In the genomic region with DNA sequence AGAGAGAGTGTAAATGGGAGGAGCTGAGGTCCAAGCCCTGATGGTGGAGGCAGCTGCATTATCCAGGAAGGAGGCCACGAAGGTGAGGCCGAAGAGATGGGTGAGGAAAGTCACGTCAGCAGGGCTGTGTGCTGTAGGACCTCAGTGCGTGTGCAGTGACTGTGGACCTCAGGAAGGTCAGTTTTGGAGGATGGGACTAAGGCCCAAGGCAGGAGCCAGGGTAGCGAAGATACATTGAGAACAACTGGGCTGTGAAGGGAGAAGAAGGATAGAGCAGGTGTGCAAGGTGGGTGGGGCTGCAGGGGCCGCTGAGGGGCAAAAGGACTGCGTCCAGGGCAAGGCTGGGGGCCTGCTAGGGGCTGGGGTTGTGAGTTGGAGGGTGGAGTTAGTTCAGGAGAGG, we compare ENCODE assay signal across 1 cellular context.
TF ChIP-seq lines count a peak whose summit lies in the region.

No MANE protein-coding gene starts in this region.

TF ChIP-seq in H1, 55 proteins besides CTCF, POLR2A, EP300 and RAD21:
- no peak for TF ChIP-seq RNF2 (IDR thresholded peaks at IDR 0.05; ENCODE audit: borderline replicate concordance, low read depth, low read length, missing control alignments, poor library complexity, severe bottlenecking)
TF ChIP-seq in H1: peak in this region for 0.
